8 cellular contexts compared by ENCODE assay signal in the genomic region with DNA sequence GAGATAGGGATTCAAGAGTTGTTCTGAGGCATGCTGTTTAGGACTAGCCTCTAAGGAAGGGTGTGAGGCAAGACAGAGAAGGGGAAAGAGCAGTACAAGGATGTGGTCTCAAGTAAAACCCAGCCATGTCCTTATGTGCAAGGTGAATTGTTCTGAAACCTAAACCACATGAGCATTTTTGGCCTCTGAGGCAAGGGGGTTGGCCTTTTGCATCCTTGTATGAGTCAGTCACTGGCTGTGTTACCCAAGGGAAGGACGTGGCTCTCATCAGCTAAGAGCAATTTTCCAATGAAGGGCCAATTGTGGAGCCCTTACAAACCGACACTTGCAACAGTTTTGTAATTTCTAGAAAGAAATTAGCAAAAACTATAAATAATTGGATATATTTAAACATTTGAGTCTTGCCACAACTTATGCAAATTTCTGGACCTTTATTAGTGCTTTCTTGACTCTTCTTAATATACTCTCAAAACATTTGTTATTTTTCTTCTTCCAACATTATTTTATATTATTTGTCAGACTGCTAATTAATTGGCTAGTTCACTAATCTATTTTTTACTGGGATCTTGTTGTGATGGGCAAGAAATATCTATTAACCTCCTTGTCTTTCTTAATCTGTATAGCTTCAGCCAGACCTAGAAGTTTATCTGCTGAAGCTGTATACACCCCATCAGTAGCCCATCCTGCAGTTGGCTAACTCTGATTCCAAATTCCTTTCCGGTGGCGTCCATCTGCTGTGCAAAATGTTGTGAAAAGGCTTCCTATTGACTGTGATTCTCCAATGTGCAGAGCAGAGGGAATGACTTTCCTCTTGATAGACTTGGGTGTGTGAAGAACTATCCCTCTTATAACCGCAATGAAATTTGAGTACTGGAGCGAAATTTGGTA.
A peak's percentile ranks its signal among the peaks of the same experiment; 100 is the strongest.
DNase-seq lines count a peak whose midpoint lies in the region; ATAC-seq and TF ChIP-seq lines count a peak whose summit lies in the region.

No MANE protein-coding gene starts in this region.

- CTCF ChIA-PET in mammary epithelial cell (lab: Charles Lee; ENCODE audit: low non-redundant PET) = no interaction called here
- CTCF ChIA-PET in activated CD4-positive, alpha-beta T cell treated with anti-CD3 and anti-CD28 coated beads, Interleukin-2, amount 10 ng/mL, durations not matched to agents 7 days and 5 days (lab: Charles Lee) = no interaction called here

- no peak overlapping the region for H3K4me2 ChIP-seq in mammary epithelial cell (ENCODE audit: insufficient read depth, low read depth, low read length)

- ATAC-seq in GM21381 (IDR thresholded peaks at IDR 0.05; ENCODE audit: unreplicated experiment) = peak; percentile 99
- ATAC-seq in HG03460 (IDR thresholded peaks at IDR 0.05; ENCODE audit: unreplicated experiment) = peak; percentile 99

- no peak overlapping the region for H3K27ac Mint-ChIP-seq in activated CD4-positive, alpha-beta T cell treated with anti-CD3 and anti-CD28 coated beads, Interleukin-2, amount 10 ng/mL, durations not matched to agents 7 days and 5 days
- no peak overlapping the region for H3K27ac Mint-ChIP-seq in activated T-helper 1 cell treated with anti-CD3 and anti-CD28 coated beads, Interleukin-12 subunit alpha, Interleukin-12 subunit beta, Interleukin-2, Interleukin-4 antibody, amounts not matched to agents 30 ng/mL and 10 ng/mL and 1 ng/mL, durations not matched to agents 14 hours and 24 hours and 36 hours

- no peaks in the 10 kb centered on the region for H4K20me1 ChIP-seq in mammary epithelial cell (ENCODE audit: insufficient read depth, low read length)

- no peak overlapping the region for H3K27ac ChIP-seq in mammary epithelial cell (ENCODE audit: insufficient read depth, low read depth, low read length)

- DNase-seq in GM04504 (ENCODE audit: low read depth) (peak; percentile 8), mammary epithelial cell (peak; percentile 74), T1000 (lab: John Stamatoyannopoulos, UW) (no peak), NCI-H1105 (lab: John Stamatoyannopoulos, UW) (no peak)
- no peak for DNase-seq in activated CD4-positive, alpha-beta T cell treated with anti-CD3 and anti-CD28 coated beads, Interleukin-2, amount 10 ng/mL, durations not matched to agents 7 days and 5 days
- DNase-seq in activated T-helper 1 cell treated with anti-CD3 and anti-CD28 coated beads, Interleukin-12 subunit alpha, Interleukin-12 subunit beta, Interleukin-2, Interleukin-4 antibody, amounts not matched to agents 30 ng/mL and 10 ng/mL and 1 ng/mL, durations not matched to agents 14 hours and 24 hours and 36 hours (ENCODE audit: low spot score) = no peak

- POLR2A ChIA-PET in activated CD4-positive, alpha-beta T cell treated with anti-CD3 and anti-CD28 coated beads, Interleukin-2, amount 10 ng/mL, durations not matched to agents 7 days and 5 days (lab: Charles Lee) = no interaction called here

- in situ Hi-C loops in mammary epithelial cell (cut with MboI; ENCODE audit: low sequenced_read_pairs in 2 of 2) = no loop called here

- no peaks in the 10 kb centered on the region for H3K27me3 ChIP-seq in mammary epithelial cell (ENCODE audit: insufficient read depth, low read length)

- dilution Hi-C loops in mammary epithelial cell (cut with HindIII; ENCODE audit: low sequenced_read_pairs) = no loop called here

- no peaks in the 10 kb centered on the region for H3K36me3 Mint-ChIP-seq in activated CD4-positive, alpha-beta T cell treated with anti-CD3 and anti-CD28 coated beads, Interleukin-2, amount 10 ng/mL, durations not matched to agents 7 days and 5 days (ENCODE audit: low read depth)
- no peaks in the 10 kb centered on the region for H3K36me3 Mint-ChIP-seq in activated T-helper 1 cell treated with anti-CD3 and anti-CD28 coated beads, Interleukin-12 subunit alpha, Interleukin-12 subunit beta, Interleukin-2, Interleukin-4 antibody, amounts not matched to agents 30 ng/mL and 10 ng/mL and 1 ng/mL, durations not matched to agents 14 hours and 24 hours and 36 hours (ENCODE audit: low read depth)

- no peak for TF ChIP-seq CTCF in mammary epithelial cell (conservative IDR thresholded peaks at IDR 0.05 in 1 of 2, IDR thresholded peaks at IDR 0.05 in 1 of 2; ENCODE audit: extremely low read depth in 1 of 2, insufficient read depth in 1 of 2, low read depth in 1 of 2, low read length in 2 of 2)

- no peak overlapping the region for H3K4me3 Mint-ChIP-seq in activated CD4-positive, alpha-beta T cell treated with anti-CD3 and anti-CD28 coated beads, Interleukin-2, amount 10 ng/mL, durations not matched to agents 7 days and 5 days
- no peak overlapping the region for H3K4me3 Mint-ChIP-seq in activated T-helper 1 cell treated with anti-CD3 and anti-CD28 coated beads, Interleukin-12 subunit alpha, Interleukin-12 subunit beta, Interleukin-2, Interleukin-4 antibody, amounts not matched to agents 30 ng/mL and 10 ng/mL and 1 ng/mL, durations not matched to agents 14 hours and 24 hours and 36 hours

- peaks cover 4% of the 10 kb centered on the region for H3K4me1 ChIP-seq in mammary epithelial cell (ENCODE audit: insufficient read depth, low read length)

- H3K27me3 Mint-ChIP-seq in activated CD4-positive, alpha-beta T cell treated with anti-CD3 and anti-CD28 coated beads, Interleukin-2, amount 10 ng/mL, durations not matched to agents 7 days and 5 days = peaks cover 8% of the 10 kb centered on the region
- peaks cover 4% of the 10 kb centered on the region for H3K27me3 Mint-ChIP-seq in activated T-helper 1 cell treated with anti-CD3 and anti-CD28 coated beads, Interleukin-12 subunit alpha, Interleukin-12 subunit beta, Interleukin-2, Interleukin-4 antibody, amounts not matched to agents 30 ng/mL and 10 ng/mL and 1 ng/mL, durations not matched to agents 14 hours and 24 hours and 36 hours (ENCODE audit: insufficient read depth)

- H3K4me1 Mint-ChIP-seq in activated CD4-positive, alpha-beta T cell treated with anti-CD3 and anti-CD28 coated beads, Interleukin-2, amount 10 ng/mL, durations not matched to agents 7 days and 5 days = peaks cover 12% of the 10 kb centered on the region
- peaks cover 11% of the 10 kb centered on the region for H3K4me1 Mint-ChIP-seq in activated T-helper 1 cell treated with anti-CD3 and anti-CD28 coated beads, Interleukin-12 subunit alpha, Interleukin-12 subunit beta, Interleukin-2, Interleukin-4 antibody, amounts not matched to agents 30 ng/mL and 10 ng/mL and 1 ng/mL, durations not matched to agents 14 hours and 24 hours and 36 hours (ENCODE audit: low read depth)

- H3K36me3 ChIP-seq in mammary epithelial cell (ENCODE audit: insufficient read depth, low read length) = no peaks in the 10 kb centered on the region

- no peak overlapping the region for H3K4me3 ChIP-seq in mammary epithelial cell (replicated peaks in 1 of 3; ENCODE audit: insufficient read depth in 1 of 3, low read depth in 2 of 3, low read length in 3 of 3)

- H3K9me3 Mint-ChIP-seq in activated CD4-positive, alpha-beta T cell treated with anti-CD3 and anti-CD28 coated beads, Interleukin-2, amount 10 ng/mL, durations not matched to agents 7 days and 5 days = no peaks in the 10 kb centered on the region
- no peaks in the 10 kb centered on the region for H3K9me3 Mint-ChIP-seq in activated T-helper 1 cell treated with anti-CD3 and anti-CD28 coated beads, Interleukin-12 subunit alpha, Interleukin-12 subunit beta, Interleukin-2, Interleukin-4 antibody, amounts not matched to agents 30 ng/mL and 10 ng/mL and 1 ng/mL, durations not matched to agents 14 hours and 24 hours and 36 hours

- H3K79me2 ChIP-seq in mammary epithelial cell (ENCODE audit: insufficient read depth, low read length) = no peaks in the 10 kb centered on the region

- intact Hi-C loops in mammary epithelial cell (cut with micrococcal nuclease) = no loop called here
- intact Hi-C loops in activated T-helper 1 cell treated with anti-CD3 and anti-CD28 coated beads, Interleukin-12 subunit alpha, Interleukin-12 subunit beta, Interleukin-2, Interleukin-4 antibody, amounts not matched to agents 30 ng/mL and 10 ng/mL and 1 ng/mL, durations not matched to agents 14 hours and 24 hours and 36 hours (cut with micrococcal nuclease) = no loop called here

- WGBS in mammary epithelial cell (ENCODE audit: low coverage, missing lambda C conversion rate) = 51% methylated on average over 6 of the region's 6 CpGs

- H2AFZ ChIP-seq in mammary epithelial cell (ENCODE audit: low read depth, low read length) = no peak overlapping the region

- no peaks in the 10 kb centered on the region for H3K9me3 ChIP-seq in mammary epithelial cell (replicated peaks; ENCODE audit: insufficient read depth, low read length)

- H3K9ac ChIP-seq in mammary epithelial cell (ENCODE audit: insufficient read depth, low read length) = no peak overlapping the region

- BruUV-seq in mammary epithelial cell (replicated peaks; lab: Mats Ljungman, UMichigan) = no TSS peak

Comparison
In these comparisons a context has a peak if more than half of its experiments do, and no peak if none do; other contexts are left out.
1. DNase-seq: peak in GM04504 (single experiment) and mammary epithelial cell (single experiment); none in T1000 (single experiment), activated CD4-positive, alpha-beta T cell treated with anti-CD3 and anti-CD28 coated beads, Interleukin-2, amount 10 ng/mL, durations not matched to agents 7 days and 5 days (single experiment), activated T-helper 1 cell treated with anti-CD3 and anti-CD28 coated beads, Interleukin-12 subunit alpha, Interleukin-12 subunit beta, Interleukin-2, Interleukin-4 antibody, amounts not matched to agents 30 ng/mL and 10 ng/mL and 1 ng/mL, durations not matched to agents 14 hours and 24 hours and 36 hours (single experiment) and NCI-H1105 (single experiment).